11 cellular contexts compared by ENCODE assay signal in the genomic region with DNA sequence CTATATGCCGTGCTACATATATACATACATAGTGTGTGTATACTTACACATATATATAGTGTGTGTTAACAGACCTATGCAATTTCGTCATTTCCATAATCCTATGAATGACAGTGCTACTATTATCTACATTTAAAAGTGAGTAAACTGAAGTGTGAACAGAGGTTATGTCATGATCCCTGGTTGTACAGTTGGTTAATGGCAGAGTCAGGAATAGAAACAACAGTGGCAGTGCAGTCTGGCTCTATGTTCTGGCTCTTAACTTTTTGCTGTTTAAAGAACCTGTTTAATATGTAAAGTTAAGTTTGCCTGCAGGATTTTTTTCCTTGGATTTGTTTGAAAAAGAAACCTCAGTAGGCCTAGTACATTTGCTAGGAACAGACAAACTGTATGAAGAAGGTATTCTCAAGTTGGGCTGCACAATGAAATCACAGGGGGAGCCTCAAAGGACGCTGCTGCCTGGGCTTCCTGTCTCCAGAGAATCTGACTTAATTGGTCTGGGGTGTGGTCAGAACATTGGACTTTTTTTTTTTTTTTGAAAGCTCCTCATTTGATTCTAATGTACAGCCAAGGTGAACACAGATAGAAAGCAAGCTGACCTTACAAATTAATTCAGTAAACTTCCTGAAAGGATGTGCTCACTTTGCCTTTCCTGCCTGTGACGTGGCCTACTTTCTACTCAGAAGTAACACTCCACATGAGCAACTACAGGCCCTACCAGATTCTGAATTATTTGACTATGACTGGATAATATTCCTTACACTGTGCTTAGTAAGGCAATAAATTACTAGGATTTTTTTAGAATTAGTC. TPM values are rescaled to one million over a fixed set of nuclear protein-coding genes. Genes with fewer than 3 reads are reported as not detected.
A peak's percentile ranks its signal among the peaks of the same experiment; 100 is the strongest.
DNase-seq lines count a peak whose midpoint lies in the region; ATAC-seq, FAIRE-seq and TF ChIP-seq lines count a peak whose summit lies in the region.
"Had no signal": no experiment of that assay in that cellular context is flagged by ENCODE, and none has a peak within 500 bp of the region (broad histone marks: within the 10 kb centered on the region; RNA-seq: fewer than 3 reads in every experiment).

No MANE protein-coding gene starts in this region.

- intact Hi-C loops in upper lobe of right lung (cut with DNase I) (no loop called here), ascending aorta (cut with DNase I) (no loop called here)

- TF ChIP-seq CTCF in fibroblast of mammary gland (conservative IDR thresholded peaks at IDR 0.05; ENCODE audit: control insufficient read depth, insufficient read depth, low read depth, low read length) (no peak), osteocyte (IDR thresholded peaks at IDR 0.05) (no peak), upper lobe of right lung (IDR thresholded peaks at IDR 0.05) (no peak), ascending aorta (IDR thresholded peaks at IDR 0.05) (no peak)

- peaks cover 7% of the 10 kb centered on the region for H3K36me3 Mint-ChIP-seq in osteocyte (ENCODE audit: unreplicated experiment)

- H3K4me1 ChIP-seq in upper lobe of right lung (peaks cover 13% of the 10 kb centered on the region), ascending aorta (no peaks in the 10 kb centered on the region)

- H3K4me3 ChIP-seq in fibroblast of mammary gland (ENCODE audit: control insufficient read depth, low read depth, low read length) (no peak overlapping the region), upper lobe of right lung (no peak overlapping the region), ascending aorta (no peak overlapping the region)
- H3K4me3 ChIP-seq: K562 had no signal

- H3K4me1 Mint-ChIP-seq in osteocyte (ENCODE audit: unreplicated experiment) = peaks cover 19% of the 10 kb centered on the region

- no peak for TF ChIP-seq POLR2A in H54 (IDR thresholded peaks at IDR 0.05; ENCODE audit: low read depth, low read length)

- no peak overlapping the region for H3K27ac ChIP-seq in upper lobe of right lung
- no peak overlapping the region for H3K27ac ChIP-seq in ascending aorta

- H3K4me3 Mint-ChIP-seq in osteocyte (ENCODE audit: unreplicated experiment) = no peak overlapping the region

- H3K27ac Mint-ChIP-seq in osteocyte (ENCODE audit: unreplicated experiment) = peak overlapping the region; percentile 76

- H3K27me3 ChIP-seq in upper lobe of right lung (no peaks in the 10 kb centered on the region), ascending aorta (no peaks in the 10 kb centered on the region)

- no peaks in the 10 kb centered on the region for H3K27me3 Mint-ChIP-seq in osteocyte (ENCODE audit: unreplicated experiment)

- H3K9me3 Mint-ChIP-seq in osteocyte (ENCODE audit: unreplicated experiment) = peaks cover 3% of the 10 kb centered on the region

- H3K36me3 ChIP-seq in upper lobe of right lung (no peaks in the 10 kb centered on the region), ascending aorta (no peaks in the 10 kb centered on the region)

- H3K9me3 ChIP-seq in upper lobe of right lung (no peaks in the 10 kb centered on the region), ascending aorta (no peaks in the 10 kb centered on the region)

- DNase-seq in DMS153 (lab: John Stamatoyannopoulos, UW) (peak; percentile 82), NCI-H69 (lab: John Stamatoyannopoulos, UW) (peak; percentile 96), fibroblast of mammary gland (ENCODE audit: low read depth) (peak; percentile 30), osteocyte (ENCODE audit: extremely low spot score, unreplicated experiment) (no peak), upper lobe of right lung (no peak), H54 (ENCODE audit: insufficient read length, low spot score) (no peak), ascending aorta (ENCODE audit: low spot score in 2 of 2) (no peak)
- DNase-seq in activated CD4-positive, alpha-beta T cell treated with anti-CD3 and anti-CD28 coated beads, Interleukin-2, amount 50 U/mL, for 4 hours = no peak
- DNase-seq: cortex of kidney, T1000 had no signal

- ATAC-seq in upper lobe of right lung = no peak
- ATAC-seq: K562 had no signal

- FAIRE-seq in H54 (lab: Jason Lieb, UNC) = no peak
- FAIRE-seq: K562 had no signal

RNA-seq across cellular contexts. Expression of gene PLCB1, which starts 29.4 kb away (rescaled TPM):
- 32.1 and 33.3 TPM in 2 replicates for total RNA-seq in osteocyte
- 12.4 TPM for total RNA-seq in upper lobe of right lung
- total RNA-seq in ascending aorta = 22.9 TPM

Comparison
In these comparisons a context has a peak if more than half of its experiments do, and no peak if none do; other contexts are left out.
1. DNase-seq: peak in DMS153 (single experiment), NCI-H69 (single experiment) and fibroblast of mammary gland (single experiment); none in osteocyte (single experiment), activated CD4-positive, alpha-beta T cell treated with anti-CD3 and anti-CD28 coated beads, Interleukin-2, amount 50 U/mL, for 4 hours (0 of 2), upper lobe of right lung (single experiment), H54 (single experiment) and ascending aorta (0 of 2).